8 cellular contexts compared by ENCODE assay signal in the genomic region with DNA sequence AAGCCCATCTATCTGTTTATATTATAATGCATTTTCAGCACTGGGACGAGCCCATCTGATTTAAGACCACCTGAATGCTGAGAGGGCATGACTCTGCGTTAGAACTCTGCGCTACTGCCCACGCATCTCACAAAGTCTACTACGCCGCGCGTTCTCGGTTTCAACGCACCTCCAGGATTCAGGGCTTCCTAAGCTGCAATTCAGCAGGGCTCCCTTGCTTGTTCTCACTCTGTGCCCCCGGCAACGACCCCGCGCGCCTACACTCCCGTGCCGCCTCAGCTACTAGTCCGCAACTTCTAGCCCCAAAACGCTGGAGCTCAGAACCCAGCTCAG. TPM values are rescaled to one million over a fixed set of nuclear protein-coding genes. Genes with fewer than 3 reads are reported as not detected.
DNase-seq lines count a peak whose midpoint lies in the region; ATAC-seq, FAIRE-seq and TF ChIP-seq lines count a peak whose summit lies in the region.

No MANE protein-coding gene starts in this region.

- peak overlapping the region; percentile 55 to 69 for H3K27ac ChIP-seq in breast epithelium

- intact Hi-C loops in breast epithelium (cut with DNase I; ENCODE audit: low total_unique reads), result no loop called here

- H3K27me3 ChIP-seq in breast epithelium (no peaks in the 10 kb centered on the region), mononuclear cell (ENCODE audit: insufficient read depth, low read length) (peaks cover 59% of the 10 kb centered on the region)

- H3K9me3 ChIP-seq in breast epithelium (no peaks in the 10 kb centered on the region), mononuclear cell (ENCODE audit: low read depth, low read length) (no peaks in the 10 kb centered on the region)

- H3K4me3 ChIP-seq in breast epithelium, result peak overlapping the region; percentile 71 to 81 (median 78)
- peak overlapping the region; percentile 12 for H3K4me3 ChIP-seq in mononuclear cell (ENCODE audit: low read length)

- no peaks in the 10 kb centered on the region for H3K4me1 ChIP-seq in breast epithelium
- peaks cover 20% of the 10 kb centered on the region for H3K4me1 ChIP-seq in mononuclear cell (ENCODE audit: insufficient read depth, low read length)

- TF ChIP-seq CTCF in breast epithelium (IDR thresholded peaks at IDR 0.05), result no peak
- no peak for TF ChIP-seq CTCF in GM20000 (IDR thresholded peaks at IDR 0.05; ENCODE audit: extremely low read depth, missing control alignments)

- no peak for TF ChIP-seq POLR2A in breast epithelium (IDR thresholded peaks at IDR 0.05)

- no peak for FAIRE-seq in urothelium cell line (lab: Jason Lieb, UNC)

- DNase-seq in breast epithelium (ENCODE audit: low spot score in 2 of 2), result no peak
- no peak for DNase-seq in GF-D8 (lab: John Stamatoyannopoulos, UW)
- DNase-seq in urothelium cell line (ENCODE audit: low spot score), result no peak
- no peak for DNase-seq in T1000 (lab: John Stamatoyannopoulos, UW)
- no peak for DNase-seq in GM20000 (ENCODE audit: low spot score)

- H3K36me3 ChIP-seq in breast epithelium, result no peaks in the 10 kb centered on the region

- ATAC-seq in GM21367 (IDR thresholded peaks at IDR 0.05; ENCODE audit: unreplicated experiment), result peak; percentile 5
- ATAC-seq in HG03521 (IDR thresholded peaks at IDR 0.05; ENCODE audit: unreplicated experiment), result peak; percentile 29

RNA-seq across cellular contexts. Expression of gene ARHGEF26, which starts 0.3 kb away (rescaled TPM):
- total RNA-seq in breast epithelium, result 10 to 100 TPM; 16.7 to 20.2 (median 19.8) TPM
- 0.21 TPM for total RNA-seq in mononuclear cell

Comparison
In these comparisons a context has a peak if more than half of its experiments do, and no peak if none do; other contexts are left out.
1. RNA of gene ARHGEF26, which starts 0.3 kb away (total RNA-seq): 16.7 to 20.2 TPM in breast epithelium; 0.21 TPM in mononuclear cell (single experiment); every median in the first group is over 10 times any median in the second.